Comparison of ENCODE assay signal across 1 cellular context in the genomic region with DNA sequence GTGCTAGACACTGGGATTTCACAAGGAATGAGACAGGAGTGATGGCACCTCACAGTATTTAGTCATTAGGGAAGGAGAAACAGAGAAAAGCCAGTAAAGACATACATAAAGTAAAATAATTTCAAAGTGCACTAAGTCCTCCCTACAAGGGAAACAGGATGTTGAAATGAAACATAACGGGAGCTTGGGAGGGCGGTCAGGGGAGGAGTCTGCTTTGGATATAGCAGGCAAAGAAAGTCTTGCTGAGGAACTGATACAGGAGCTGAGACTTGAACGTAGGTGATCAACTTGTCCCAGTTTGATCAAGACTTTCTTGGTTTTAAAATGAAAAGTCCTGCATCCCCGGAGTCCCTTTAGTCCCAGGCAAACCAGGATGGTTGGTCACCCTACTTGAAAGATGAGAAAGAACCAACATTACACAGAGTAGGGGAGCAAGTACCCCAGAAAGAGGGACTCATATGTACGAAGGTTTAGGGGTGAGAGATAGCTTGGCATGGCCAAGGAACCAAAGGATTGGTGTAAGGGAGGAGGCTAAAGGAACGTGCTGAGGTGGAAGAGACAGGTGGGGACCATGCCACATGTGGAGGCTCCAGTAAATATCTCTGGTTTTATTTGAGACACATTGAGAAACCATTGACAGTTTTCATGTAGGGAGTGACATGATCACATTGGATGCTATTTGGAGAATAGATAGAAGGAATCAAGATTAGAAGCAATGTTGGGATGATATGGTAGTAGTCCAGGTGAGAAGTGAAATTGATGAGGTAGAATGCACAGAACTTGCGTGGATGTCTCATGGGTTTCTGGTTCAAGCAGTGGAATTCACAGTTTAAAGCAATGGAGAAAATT.
A peak's percentile ranks its signal among the peaks of the same experiment; 100 is the strongest.
TF ChIP-seq lines count a peak whose summit lies in the region.

No MANE protein-coding gene starts in this region.

TF ChIP-seq in K562, 482 proteins besides CTCF, POLR2A, EP300 and RAD21 (continues in another document):
- TF ChIP-seq ZNF174 (CRISPR knock-in tag; IDR thresholded peaks at IDR 0.05) = peak; percentile 75; the same call in 1 of the 2 replicates
- TF ChIP-seq ZNF696 (CRISPR knock-in tag; conservative IDR thresholded peaks at IDR 0.05) = peak; percentile 90
- TF ChIP-seq, protein P1, sequence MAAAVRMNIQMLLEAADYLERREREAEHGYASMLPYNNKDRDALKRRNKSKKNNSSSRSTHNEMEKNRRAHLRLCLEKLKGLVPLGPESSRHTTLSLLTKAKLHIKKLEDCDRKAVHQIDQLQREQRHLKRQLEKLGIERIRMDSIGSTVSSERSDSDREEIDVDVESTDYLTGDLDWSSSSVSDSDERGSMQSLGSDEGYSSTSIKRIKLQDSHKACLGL (CRISPR knock-in tag; IDR thresholded peaks at IDR 0.05; ENCODE audit: borderline replicate concordance, poor library complexity, severe bottlenecking) = no peak
- TF ChIP-seq MTA3 (IDR thresholded peaks at IDR 0.05; ENCODE audit: borderline replicate concordance) = no peak
- TF ChIP-seq, protein P2, sequence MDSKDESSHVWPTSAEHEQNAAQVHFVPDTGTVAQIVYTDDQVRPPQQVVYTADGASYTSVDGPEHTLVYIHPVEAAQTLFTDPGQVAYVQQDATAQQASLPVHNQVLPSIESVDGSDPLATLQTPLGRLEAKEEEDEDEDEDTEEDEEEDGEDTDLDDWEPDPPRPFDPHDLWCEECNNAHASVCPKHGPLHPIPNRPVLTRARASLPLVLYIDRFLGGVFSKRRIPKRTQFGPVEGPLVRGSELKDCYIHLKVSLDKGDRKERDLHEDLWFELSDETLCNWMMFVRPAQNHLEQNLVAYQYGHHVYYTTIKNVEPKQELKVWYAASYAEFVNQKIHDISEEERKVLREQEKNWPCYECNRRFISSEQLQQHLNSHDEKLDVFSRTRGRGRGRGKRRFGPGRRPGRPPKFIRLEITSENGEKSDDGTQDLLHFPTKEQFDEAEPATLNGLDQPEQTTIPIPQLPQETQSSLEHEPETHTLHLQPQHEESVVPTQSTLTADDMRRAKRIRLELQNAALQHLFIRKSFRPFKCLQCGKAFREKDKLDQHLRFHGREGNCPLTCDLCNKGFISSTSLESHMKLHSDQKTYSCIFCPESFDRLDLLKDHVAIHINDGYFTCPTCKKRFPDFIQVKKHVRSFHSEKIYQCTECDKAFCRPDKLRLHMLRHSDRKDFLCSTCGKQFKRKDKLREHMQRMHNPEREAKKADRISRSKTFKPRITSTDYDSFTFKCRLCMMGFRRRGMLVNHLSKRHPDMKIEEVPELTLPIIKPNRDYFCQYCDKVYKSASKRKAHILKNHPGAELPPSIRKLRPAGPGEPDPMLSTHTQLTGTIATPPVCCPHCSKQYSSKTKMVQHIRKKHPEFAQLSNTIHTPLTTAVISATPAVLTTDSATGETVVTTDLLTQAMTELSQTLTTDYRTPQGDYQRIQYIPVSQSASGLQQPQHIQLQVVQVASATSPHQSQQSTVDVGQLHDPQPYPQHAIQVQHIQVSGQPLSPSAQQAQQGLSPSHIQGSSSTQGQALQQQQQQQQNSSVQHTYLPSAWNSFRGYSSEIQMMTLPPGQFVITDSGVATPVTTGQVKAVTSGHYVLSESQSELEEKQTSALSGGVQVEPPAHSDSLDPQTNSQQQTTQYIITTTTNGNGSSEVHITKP (IDR thresholded peaks at IDR 0.05; ENCODE audit: partially characterized antibody) = no peak
- TF ChIP-seq, protein P3, sequence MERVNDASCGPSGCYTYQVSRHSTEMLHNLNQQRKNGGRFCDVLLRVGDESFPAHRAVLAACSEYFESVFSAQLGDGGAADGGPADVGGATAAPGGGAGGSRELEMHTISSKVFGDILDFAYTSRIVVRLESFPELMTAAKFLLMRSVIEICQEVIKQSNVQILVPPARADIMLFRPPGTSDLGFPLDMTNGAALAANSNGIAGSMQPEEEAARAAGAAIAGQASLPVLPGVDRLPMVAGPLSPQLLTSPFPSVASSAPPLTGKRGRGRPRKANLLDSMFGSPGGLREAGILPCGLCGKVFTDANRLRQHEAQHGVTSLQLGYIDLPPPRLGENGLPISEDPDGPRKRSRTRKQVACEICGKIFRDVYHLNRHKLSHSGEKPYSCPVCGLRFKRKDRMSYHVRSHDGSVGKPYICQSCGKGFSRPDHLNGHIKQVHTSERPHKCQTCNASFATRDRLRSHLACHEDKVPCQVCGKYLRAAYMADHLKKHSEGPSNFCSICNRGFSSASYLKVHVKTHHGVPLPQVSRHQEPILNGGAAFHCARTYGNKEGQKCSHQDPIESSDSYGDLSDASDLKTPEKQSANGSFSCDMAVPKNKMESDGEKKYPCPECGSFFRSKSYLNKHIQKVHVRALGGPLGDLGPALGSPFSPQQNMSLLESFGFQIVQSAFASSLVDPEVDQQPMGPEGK (CRISPR knock-in tag; IDR thresholded peaks at IDR 0.05; ENCODE audit: borderline replicate concordance) = peak; percentile 96
- peak; percentile 100 for TF ChIP-seq ELF4 (CRISPR knock-in tag; IDR thresholded peaks at IDR 0.05)
- TF ChIP-seq CHCHD3 (CRISPR knock-in tag; IDR thresholded peaks at IDR 0.05) = peak; percentile 96
- TF ChIP-seq ZNF79 (CRISPR knock-in tag; IDR thresholded peaks at IDR 0.05; ENCODE audit: low read depth) = 0 out of 2 replicates have a peak, but pooled peaks have one; percentile 29
- TF ChIP-seq, protein P4, sequence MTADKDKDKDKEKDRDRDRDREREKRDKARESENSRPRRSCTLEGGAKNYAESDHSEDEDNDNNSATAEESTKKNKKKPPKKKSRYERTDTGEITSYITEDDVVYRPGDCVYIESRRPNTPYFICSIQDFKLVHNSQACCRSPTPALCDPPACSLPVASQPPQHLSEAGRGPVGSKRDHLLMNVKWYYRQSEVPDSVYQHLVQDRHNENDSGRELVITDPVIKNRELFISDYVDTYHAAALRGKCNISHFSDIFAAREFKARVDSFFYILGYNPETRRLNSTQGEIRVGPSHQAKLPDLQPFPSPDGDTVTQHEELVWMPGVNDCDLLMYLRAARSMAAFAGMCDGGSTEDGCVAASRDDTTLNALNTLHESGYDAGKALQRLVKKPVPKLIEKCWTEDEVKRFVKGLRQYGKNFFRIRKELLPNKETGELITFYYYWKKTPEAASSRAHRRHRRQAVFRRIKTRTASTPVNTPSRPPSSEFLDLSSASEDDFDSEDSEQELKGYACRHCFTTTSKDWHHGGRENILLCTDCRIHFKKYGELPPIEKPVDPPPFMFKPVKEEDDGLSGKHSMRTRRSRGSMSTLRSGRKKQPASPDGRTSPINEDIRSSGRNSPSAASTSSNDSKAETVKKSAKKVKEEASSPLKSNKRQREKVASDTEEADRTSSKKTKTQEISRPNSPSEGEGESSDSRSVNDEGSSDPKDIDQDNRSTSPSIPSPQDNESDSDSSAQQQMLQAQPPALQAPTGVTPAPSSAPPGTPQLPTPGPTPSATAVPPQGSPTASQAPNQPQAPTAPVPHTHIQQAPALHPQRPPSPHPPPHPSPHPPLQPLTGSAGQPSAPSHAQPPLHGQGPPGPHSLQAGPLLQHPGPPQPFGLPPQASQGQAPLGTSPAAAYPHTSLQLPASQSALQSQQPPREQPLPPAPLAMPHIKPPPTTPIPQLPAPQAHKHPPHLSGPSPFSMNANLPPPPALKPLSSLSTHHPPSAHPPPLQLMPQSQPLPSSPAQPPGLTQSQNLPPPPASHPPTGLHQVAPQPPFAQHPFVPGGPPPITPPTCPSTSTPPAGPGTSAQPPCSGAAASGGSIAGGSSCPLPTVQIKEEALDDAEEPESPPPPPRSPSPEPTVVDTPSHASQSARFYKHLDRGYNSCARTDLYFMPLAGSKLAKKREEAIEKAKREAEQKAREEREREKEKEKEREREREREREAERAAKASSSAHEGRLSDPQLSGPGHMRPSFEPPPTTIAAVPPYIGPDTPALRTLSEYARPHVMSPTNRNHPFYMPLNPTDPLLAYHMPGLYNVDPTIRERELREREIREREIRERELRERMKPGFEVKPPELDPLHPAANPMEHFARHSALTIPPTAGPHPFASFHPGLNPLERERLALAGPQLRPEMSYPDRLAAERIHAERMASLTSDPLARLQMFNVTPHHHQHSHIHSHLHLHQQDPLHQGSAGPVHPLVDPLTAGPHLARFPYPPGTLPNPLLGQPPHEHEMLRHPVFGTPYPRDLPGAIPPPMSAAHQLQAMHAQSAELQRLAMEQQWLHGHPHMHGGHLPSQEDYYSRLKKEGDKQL (CRISPR knock-in tag; IDR thresholded peaks at IDR 0.05; ENCODE audit: borderline replicate concordance) = no peak
- TF ChIP-seq, protein P5, sequence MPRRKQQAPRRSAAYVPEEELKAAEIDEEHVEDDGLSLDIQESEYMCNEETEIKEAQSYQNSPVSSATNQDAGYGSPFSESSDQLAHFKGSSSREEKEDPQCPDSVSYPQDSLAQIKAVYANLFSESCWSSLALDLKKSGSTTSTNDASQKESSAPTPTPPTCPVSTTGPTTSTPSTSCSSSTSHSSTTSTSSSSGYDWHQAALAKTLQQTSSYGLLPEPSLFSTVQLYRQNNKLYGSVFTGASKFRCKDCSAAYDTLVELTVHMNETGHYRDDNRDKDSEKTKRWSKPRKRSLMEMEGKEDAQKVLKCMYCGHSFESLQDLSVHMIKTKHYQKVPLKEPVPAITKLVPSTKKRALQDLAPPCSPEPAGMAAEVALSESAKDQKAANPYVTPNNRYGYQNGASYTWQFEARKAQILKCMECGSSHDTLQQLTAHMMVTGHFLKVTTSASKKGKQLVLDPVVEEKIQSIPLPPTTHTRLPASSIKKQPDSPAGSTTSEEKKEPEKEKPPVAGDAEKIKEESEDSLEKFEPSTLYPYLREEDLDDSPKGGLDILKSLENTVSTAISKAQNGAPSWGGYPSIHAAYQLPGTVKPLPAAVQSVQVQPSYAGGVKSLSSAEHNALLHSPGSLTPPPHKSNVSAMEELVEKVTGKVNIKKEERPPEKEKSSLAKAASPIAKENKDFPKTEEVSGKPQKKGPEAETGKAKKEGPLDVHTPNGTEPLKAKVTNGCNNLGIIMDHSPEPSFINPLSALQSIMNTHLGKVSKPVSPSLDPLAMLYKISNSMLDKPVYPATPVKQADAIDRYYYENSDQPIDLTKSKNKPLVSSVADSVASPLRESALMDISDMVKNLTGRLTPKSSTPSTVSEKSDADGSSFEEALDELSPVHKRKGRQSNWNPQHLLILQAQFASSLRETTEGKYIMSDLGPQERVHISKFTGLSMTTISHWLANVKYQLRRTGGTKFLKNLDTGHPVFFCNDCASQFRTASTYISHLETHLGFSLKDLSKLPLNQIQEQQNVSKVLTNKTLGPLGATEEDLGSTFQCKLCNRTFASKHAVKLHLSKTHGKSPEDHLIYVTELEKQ (CRISPR knock-in tag; IDR thresholded peaks at IDR 0.05) = peak; percentile 54; the same call in 1 of the 2 replicates
- TF ChIP-seq, protein P6, sequence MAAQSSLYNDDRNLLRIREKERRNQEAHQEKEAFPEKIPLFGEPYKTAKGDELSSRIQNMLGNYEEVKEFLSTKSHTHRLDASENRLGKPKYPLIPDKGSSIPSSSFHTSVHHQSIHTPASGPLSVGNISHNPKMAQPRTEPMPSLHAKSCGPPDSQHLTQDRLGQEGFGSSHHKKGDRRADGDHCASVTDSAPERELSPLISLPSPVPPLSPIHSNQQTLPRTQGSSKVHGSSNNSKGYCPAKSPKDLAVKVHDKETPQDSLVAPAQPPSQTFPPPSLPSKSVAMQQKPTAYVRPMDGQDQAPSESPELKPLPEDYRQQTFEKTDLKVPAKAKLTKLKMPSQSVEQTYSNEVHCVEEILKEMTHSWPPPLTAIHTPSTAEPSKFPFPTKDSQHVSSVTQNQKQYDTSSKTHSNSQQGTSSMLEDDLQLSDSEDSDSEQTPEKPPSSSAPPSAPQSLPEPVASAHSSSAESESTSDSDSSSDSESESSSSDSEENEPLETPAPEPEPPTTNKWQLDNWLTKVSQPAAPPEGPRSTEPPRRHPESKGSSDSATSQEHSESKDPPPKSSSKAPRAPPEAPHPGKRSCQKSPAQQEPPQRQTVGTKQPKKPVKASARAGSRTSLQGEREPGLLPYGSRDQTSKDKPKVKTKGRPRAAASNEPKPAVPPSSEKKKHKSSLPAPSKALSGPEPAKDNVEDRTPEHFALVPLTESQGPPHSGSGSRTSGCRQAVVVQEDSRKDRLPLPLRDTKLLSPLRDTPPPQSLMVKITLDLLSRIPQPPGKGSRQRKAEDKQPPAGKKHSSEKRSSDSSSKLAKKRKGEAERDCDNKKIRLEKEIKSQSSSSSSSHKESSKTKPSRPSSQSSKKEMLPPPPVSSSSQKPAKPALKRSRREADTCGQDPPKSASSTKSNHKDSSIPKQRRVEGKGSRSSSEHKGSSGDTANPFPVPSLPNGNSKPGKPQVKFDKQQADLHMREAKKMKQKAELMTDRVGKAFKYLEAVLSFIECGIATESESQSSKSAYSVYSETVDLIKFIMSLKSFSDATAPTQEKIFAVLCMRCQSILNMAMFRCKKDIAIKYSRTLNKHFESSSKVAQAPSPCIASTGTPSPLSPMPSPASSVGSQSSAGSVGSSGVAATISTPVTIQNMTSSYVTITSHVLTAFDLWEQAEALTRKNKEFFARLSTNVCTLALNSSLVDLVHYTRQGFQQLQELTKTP (IDR thresholded peaks at IDR 0.05; ENCODE audit: low read depth in 1 of 2, partially characterized antibody in 2 of 2) = no peak
